Comparison of ENCODE assay signal across 1 cellular context in the genomic region with DNA sequence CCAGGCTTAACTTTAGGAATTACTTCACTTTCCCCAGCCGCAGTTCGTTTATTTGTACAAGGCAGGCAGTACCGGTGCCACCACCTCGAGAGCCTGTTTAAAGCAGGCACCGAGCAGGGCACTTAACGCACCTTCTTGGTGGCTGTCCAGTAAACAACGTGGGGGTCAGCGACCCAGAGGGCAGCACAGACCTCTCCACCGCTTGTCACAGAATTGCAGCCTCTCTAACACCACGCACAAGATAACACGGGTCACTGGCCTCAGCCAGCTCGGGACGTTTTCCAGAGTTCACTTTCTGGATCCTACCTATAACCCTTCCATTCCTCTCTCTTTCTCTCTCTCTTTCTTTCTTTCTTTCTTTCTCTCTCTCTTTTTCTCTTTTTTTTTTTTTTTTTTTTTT.
TF ChIP-seq lines count a peak whose summit lies in the region.

No MANE protein-coding gene starts in this region.

TF ChIP-seq in WTC11, 78 proteins besides CTCF, POLR2A, EP300 and RAD21 (continued from another document):
- TF ChIP-seq, protein P1, sequence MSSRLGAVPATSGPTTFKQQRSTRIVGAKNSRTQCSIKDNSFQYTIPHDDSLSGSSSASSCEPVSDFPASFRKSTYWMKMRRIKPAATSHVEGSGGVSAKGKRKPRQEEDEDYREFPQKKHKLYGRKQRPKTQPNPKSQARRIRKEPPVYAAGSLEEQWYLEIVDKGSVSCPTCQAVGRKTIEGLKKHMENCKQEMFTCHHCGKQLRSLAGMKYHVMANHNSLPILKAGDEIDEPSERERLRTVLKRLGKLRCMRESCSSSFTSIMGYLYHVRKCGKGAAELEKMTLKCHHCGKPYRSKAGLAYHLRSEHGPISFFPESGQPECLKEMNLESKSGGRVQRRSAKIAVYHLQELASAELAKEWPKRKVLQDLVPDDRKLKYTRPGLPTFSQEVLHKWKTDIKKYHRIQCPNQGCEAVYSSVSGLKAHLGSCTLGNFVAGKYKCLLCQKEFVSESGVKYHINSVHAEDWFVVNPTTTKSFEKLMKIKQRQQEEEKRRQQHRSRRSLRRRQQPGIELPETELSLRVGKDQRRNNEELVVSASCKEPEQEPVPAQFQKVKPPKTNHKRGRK (CRISPR knock-in tag; IDR thresholded peaks at IDR 0.05; ENCODE audit: borderline replicate concordance): no peak
- no peak for TF ChIP-seq CBFB (CRISPR knock-in tag; IDR thresholded peaks at IDR 0.05; ENCODE audit: low read depth)
